Comparison of ENCODE assay signal across 1 cellular context in the genomic region with DNA sequence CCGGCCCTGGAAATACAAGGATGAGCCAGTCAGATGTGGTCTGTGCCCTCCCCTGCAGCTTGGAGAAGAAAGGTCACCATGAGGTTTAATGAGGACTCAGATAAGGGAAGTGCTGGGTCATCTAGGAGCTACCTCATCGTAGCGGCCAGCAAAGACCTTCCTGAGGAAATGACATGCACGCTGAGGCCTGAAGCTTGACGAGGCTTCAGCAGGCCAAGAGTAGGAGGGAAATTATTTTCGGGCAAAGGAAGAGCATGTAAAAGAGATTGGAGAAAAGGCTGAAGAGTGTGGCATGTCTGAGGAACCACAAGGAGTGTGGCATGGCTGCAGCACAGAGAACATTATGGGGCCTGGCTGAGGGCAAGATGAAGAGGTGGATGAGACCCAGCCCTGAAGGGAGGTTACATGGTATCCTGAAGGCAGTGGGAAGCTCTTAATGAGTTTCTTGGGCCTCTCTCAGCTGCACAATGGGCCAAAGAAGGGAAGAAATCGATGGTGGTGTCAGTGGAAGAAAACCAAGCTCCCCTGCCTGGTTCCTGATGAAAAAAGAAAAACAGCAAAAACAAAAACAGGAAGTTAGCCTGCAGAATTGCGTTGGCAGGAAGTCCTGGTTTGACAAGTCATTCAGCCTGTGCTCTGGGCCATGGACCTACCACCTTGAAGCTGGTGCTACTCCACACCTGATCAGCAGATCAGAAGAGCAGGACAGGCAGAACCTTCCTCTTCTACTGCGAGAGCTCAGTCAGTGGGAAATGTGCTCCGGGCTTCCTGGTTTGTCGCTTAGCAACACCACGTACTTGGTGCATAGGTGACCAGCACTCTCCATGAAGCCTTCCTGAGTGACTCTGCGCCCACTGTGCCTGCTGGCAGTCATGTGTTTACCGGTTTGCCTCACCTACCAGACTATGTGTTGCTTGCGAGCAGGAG.
TF ChIP-seq lines count a peak whose summit lies in the region.

No MANE protein-coding gene starts in this region.

TF ChIP-seq in K562, 482 proteins besides CTCF, POLR2A, EP300 and RAD21 (continued from another document and continues in another):
- TF ChIP-seq, protein P1, sequence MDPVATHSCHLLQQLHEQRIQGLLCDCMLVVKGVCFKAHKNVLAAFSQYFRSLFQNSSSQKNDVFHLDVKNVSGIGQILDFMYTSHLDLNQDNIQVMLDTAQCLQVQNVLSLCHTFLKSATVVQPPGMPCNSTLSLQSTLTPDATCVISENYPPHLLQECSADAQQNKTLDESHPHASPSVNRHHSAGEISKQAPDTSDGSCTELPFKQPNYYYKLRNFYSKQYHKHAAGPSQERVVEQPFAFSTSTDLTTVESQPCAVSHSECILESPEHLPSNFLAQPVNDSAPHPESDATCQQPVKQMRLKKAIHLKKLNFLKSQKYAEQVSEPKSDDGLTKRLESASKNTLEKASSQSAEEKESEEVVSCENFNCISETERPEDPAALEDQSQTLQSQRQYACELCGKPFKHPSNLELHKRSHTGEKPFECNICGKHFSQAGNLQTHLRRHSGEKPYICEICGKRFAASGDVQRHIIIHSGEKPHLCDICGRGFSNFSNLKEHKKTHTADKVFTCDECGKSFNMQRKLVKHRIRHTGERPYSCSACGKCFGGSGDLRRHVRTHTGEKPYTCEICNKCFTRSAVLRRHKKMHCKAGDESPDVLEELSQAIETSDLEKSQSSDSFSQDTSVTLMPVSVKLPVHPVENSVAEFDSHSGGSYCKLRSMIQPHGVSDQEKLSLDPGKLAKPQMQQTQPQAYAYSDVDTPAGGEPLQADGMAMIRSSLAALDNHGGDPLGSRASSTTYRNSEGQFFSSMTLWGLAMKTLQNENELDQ (CRISPR knock-in tag; IDR thresholded peaks at IDR 0.05; ENCODE audit: borderline replicate concordance) = no peak
- TF ChIP-seq MTA3 (IDR thresholded peaks at IDR 0.05; ENCODE audit: borderline replicate concordance) = peak; percentile 81
- TF ChIP-seq, protein P2, sequence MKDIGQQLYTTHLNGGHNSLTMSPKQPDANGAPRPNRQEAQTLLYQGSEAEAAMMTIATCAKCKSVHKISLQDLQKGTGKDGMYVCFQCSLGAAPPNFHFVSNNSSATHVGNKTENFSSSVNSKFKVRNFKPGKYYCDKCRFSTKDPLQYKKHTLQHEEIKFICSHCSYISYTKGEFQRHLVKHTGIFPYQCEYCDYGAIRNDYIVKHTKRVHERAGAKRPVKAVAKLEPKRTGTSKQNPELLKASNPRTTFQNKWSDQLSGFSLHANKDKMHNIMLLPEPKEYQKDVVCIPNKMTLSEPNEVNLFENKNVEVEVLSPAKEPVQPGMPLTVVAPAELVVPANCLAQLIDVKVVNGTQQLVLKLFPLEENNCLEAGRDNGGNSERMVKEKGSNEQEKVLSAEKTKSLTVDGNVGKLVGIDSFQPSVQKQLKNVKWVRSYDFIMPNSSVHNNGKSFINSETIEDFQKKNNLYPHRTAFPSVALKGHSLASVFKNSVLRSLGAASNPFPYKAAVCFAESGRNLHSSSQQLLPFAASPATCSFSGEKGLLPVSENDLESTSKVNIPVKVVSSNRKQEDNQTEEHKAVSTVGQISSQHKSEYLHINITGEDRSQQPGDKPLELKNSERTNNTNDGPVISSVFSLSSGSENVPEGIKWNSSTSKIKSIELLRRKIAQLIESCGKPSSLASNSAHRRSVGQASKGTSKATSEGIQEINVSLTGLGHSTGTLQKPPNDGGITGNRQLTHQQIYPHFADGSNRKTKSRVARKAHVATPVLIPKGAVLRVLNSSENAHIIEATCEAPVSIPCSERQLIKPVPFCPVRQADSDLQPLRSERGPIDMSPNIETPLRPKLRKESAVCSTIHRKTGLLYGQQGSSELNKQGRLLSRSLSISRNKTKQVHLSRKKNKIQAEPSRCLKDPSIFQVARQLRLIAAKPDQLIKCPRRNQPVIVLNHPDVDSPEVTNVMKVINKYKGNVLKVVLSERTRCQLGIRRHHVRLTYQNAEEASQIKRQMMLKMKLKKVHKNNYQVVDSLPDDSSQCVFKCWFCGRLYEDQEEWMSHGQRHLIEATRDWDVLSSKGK (CRISPR knock-in tag; IDR thresholded peaks at IDR 0.05) = no peak
- TF ChIP-seq BDP1 (IDR thresholded peaks at IDR 0.05; ENCODE audit: insufficient read depth, insufficient read length) = no peak
- TF ChIP-seq SNRNP70 (optimal IDR thresholded peaks at IDR 0.05; ENCODE audit: low read depth, low read length) = no peak
- TF ChIP-seq, protein P3, sequence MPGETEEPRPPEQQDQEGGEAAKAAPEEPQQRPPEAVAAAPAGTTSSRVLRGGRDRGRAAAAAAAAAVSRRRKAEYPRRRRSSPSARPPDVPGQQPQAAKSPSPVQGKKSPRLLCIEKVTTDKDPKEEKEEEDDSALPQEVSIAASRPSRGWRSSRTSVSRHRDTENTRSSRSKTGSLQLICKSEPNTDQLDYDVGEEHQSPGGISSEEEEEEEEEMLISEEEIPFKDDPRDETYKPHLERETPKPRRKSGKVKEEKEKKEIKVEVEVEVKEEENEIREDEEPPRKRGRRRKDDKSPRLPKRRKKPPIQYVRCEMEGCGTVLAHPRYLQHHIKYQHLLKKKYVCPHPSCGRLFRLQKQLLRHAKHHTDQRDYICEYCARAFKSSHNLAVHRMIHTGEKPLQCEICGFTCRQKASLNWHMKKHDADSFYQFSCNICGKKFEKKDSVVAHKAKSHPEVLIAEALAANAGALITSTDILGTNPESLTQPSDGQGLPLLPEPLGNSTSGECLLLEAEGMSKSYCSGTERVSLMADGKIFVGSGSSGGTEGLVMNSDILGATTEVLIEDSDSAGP (CRISPR knock-in tag; IDR thresholded peaks at IDR 0.05) = no peak
- TF ChIP-seq, protein P4, sequence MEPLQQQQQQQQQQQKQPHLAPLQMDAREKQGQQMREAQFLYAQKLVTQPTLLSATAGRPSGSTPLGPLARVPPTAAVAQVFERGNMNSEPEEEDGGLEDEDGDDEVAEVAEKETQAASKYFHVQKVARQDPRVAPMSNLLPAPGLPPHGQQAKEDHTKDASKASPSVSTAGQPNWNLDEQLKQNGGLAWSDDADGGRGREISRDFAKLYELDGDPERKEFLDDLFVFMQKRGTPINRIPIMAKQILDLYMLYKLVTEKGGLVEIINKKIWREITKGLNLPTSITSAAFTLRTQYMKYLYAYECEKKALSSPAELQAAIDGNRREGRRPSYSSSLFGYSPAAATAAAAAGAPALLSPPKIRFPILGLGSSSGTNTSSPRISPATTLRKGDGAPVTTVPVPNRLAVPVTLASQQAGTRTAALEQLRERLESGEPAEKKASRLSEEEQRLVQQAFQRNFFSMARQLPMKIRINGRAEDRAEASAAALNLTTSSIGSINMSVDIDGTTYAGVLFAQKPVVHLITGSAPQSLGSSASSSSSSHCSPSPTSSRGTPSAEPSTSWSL (CRISPR knock-in tag; IDR thresholded peaks at IDR 0.05; ENCODE audit: borderline replicate concordance) = no peak
- no peak for TF ChIP-seq SIN3B (IDR thresholded peaks at IDR 0.05; ENCODE audit: low read depth)
- TF ChIP-seq PCBP1 (IDR thresholded peaks at IDR 0.05; ENCODE audit: low read depth, low read length, poor library complexity, severe bottlenecking) = no peak
- TF ChIP-seq, protein P5, sequence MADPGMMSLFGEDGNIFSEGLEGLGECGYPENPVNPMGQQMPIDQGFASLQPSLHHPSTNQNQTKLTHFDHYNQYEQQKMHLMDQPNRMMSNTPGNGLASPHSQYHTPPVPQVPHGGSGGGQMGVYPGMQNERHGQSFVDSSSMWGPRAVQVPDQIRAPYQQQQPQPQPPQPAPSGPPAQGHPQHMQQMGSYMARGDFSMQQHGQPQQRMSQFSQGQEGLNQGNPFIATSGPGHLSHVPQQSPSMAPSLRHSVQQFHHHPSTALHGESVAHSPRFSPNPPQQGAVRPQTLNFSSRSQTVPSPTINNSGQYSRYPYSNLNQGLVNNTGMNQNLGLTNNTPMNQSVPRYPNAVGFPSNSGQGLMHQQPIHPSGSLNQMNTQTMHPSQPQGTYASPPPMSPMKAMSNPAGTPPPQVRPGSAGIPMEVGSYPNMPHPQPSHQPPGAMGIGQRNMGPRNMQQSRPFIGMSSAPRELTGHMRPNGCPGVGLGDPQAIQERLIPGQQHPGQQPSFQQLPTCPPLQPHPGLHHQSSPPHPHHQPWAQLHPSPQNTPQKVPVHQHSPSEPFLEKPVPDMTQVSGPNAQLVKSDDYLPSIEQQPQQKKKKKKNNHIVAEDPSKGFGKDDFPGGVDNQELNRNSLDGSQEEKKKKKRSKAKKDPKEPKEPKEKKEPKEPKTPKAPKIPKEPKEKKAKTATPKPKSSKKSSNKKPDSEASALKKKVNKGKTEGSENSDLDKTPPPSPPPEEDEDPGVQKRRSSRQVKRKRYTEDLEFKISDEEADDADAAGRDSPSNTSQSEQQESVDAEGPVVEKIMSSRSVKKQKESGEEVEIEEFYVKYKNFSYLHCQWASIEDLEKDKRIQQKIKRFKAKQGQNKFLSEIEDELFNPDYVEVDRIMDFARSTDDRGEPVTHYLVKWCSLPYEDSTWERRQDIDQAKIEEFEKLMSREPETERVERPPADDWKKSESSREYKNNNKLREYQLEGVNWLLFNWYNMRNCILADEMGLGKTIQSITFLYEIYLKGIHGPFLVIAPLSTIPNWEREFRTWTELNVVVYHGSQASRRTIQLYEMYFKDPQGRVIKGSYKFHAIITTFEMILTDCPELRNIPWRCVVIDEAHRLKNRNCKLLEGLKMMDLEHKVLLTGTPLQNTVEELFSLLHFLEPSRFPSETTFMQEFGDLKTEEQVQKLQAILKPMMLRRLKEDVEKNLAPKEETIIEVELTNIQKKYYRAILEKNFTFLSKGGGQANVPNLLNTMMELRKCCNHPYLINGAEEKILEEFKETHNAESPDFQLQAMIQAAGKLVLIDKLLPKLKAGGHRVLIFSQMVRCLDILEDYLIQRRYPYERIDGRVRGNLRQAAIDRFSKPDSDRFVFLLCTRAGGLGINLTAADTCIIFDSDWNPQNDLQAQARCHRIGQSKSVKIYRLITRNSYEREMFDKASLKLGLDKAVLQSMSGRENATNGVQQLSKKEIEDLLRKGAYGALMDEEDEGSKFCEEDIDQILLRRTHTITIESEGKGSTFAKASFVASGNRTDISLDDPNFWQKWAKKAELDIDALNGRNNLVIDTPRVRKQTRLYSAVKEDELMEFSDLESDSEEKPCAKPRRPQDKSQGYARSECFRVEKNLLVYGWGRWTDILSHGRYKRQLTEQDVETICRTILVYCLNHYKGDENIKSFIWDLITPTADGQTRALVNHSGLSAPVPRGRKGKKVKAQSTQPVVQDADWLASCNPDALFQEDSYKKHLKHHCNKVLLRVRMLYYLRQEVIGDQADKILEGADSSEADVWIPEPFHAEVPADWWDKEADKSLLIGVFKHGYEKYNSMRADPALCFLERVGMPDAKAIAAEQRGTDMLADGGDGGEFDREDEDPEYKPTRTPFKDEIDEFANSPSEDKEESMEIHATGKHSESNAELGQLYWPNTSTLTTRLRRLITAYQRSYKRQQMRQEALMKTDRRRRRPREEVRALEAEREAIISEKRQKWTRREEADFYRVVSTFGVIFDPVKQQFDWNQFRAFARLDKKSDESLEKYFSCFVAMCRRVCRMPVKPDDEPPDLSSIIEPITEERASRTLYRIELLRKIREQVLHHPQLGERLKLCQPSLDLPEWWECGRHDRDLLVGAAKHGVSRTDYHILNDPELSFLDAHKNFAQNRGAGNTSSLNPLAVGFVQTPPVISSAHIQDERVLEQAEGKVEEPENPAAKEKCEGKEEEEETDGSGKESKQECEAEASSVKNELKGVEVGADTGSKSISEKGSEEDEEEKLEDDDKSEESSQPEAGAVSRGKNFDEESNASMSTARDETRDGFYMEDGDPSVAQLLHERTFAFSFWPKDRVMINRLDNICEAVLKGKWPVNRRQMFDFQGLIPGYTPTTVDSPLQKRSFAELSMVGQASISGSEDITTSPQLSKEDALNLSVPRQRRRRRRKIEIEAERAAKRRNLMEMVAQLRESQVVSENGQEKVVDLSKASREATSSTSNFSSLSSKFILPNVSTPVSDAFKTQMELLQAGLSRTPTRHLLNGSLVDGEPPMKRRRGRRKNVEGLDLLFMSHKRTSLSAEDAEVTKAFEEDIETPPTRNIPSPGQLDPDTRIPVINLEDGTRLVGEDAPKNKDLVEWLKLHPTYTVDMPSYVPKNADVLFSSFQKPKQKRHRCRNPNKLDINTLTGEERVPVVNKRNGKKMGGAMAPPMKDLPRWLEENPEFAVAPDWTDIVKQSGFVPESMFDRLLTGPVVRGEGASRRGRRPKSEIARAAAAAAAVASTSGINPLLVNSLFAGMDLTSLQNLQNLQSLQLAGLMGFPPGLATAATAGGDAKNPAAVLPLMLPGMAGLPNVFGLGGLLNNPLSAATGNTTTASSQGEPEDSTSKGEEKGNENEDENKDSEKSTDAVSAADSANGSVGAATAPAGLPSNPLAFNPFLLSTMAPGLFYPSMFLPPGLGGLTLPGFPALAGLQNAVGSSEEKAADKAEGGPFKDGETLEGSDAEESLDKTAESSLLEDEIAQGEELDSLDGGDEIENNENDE (IDR thresholded peaks at IDR 0.05; ENCODE audit: low read depth, low read length) = no peak
- TF ChIP-seq, protein P6, sequence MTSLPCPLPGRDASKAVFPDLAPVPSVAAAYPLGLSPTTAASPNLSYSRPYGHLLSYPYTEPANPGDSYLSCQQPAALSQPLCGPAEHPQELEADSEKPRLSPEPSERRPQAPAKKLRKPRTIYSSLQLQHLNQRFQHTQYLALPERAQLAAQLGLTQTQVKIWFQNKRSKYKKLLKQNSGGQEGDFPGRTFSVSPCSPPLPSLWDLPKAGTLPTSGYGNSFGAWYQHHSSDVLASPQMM (CRISPR knock-in tag; IDR thresholded peaks at IDR 0.05) = no peak
- TF ChIP-seq, protein P7, sequence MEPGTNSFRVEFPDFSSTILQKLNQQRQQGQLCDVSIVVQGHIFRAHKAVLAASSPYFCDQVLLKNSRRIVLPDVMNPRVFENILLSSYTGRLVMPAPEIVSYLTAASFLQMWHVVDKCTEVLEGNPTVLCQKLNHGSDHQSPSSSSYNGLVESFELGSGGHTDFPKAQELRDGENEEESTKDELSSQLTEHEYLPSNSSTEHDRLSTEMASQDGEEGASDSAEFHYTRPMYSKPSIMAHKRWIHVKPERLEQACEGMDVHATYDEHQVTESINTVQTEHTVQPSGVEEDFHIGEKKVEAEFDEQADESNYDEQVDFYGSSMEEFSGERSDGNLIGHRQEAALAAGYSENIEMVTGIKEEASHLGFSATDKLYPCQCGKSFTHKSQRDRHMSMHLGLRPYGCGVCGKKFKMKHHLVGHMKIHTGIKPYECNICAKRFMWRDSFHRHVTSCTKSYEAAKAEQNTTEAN (CRISPR knock-in tag; IDR thresholded peaks at IDR 0.05) = no peak
- peak; percentile 85 for TF ChIP-seq ELF1 (tag; IDR thresholded peaks at IDR 0.05)
- TF ChIP-seq TAF9B (IDR thresholded peaks at IDR 0.05; ENCODE audit: partially characterized antibody) = peak; percentile 68
- peak; percentile 88 for TF ChIP-seq BACH1 (tag; IDR thresholded peaks at IDR 0.05)
- no peak for TF ChIP-seq NFYB (IDR thresholded peaks at IDR 0.05; ENCODE audit: extremely low read depth, insufficient read length)
- no peak for TF ChIP-seq ZNF140 (CRISPR knock-in tag; IDR thresholded peaks at IDR 0.05)
- TF ChIP-seq, protein P8, sequence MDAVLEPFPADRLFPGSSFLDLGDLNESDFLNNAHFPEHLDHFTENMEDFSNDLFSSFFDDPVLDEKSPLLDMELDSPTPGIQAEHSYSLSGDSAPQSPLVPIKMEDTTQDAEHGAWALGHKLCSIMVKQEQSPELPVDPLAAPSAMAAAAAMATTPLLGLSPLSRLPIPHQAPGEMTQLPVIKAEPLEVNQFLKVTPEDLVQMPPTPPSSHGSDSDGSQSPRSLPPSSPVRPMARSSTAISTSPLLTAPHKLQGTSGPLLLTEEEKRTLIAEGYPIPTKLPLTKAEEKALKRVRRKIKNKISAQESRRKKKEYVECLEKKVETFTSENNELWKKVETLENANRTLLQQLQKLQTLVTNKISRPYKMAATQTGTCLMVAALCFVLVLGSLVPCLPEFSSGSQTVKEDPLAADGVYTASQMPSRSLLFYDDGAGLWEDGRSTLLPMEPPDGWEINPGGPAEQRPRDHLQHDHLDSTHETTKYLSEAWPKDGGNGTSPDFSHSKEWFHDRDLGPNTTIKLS (IDR thresholded peaks at IDR 0.05; ENCODE audit: borderline replicate concordance, low read depth) = no peak; the same call in 1 of the 2 replicates
- peak; percentile 21; the same call in 1 of the 2 replicates for TF ChIP-seq PTTG1 (tag; IDR thresholded peaks at IDR 0.05; ENCODE audit: low read depth)
- peak; percentile 98 for TF ChIP-seq ZNF584 (CRISPR knock-in tag; IDR thresholded peaks at IDR 0.05; ENCODE audit: low read depth)
- no peak for TF ChIP-seq ZFP1 (CRISPR knock-in tag; IDR thresholded peaks at IDR 0.05)
- TF ChIP-seq FOXM1 (IDR thresholded peaks at IDR 0.05; ENCODE audit: low read depth) = peak; percentile 45; the same call in 1 of the 2 replicates
- TF ChIP-seq FOXM1 (CRISPR knock-in tag; IDR thresholded peaks at IDR 0.05; ENCODE audit: low read depth) = no peak
- TF ChIP-seq ZNF766 (CRISPR knock-in tag; conservative IDR thresholded peaks at IDR 0.05) = peak; percentile 97
